ENCODE assay signal across 1 cellular context in genomic region chr10:73576178-73576889, GRCh38.
TF ChIP-seq lines count a peak whose summit lies in the region.

No MANE protein-coding gene starts in this region.

TF ChIP-seq in HEK293, 187 proteins besides CTCF, POLR2A, EP300 and RAD21 (continued from another document):
- TF ChIP-seq ZNF692 (tag by site-specific recombination; IDR thresholded peaks at IDR 0.05) = peak; percentile 36; the same call in 1 of the 2 replicates
